In the genomic region with DNA sequence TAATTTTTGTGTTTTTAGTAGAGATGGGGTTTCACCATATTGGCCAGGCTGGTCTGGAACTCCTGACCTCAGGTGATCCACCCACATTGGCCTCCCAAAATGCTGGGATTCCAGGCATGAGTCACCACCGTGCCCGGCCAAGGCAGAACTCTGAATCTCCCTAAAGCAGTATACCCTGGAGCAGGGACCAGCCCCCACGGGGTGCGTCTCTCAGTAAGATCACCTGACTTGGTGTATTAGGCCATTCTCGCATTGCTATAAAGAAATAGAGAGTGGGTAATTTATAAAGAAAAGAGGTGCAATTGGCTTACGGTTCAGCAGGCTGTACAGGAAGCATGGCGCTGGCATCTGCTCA, we compare ENCODE assay signal across 21 cellular contexts.
"Had no signal": no experiment of that assay in that cellular context is flagged by ENCODE, and none has a peak within 500 bp of the region (broad histone marks: within the 10 kb centered on the region; RNA-seq: fewer than 3 reads in every experiment).

No MANE protein-coding gene starts in this region.

- DNase-seq: IMR-90, Karpas-422, KG1, MM.1S, NCI-H1092 treated with DMSO at 0.1 percent for 48 hours, NCI-H1436, NCI-H187, NCI-H2029, NCI-H2081 treated with DMSO at 0.1 percent for 48 hours, NCI-H2171, NCI-H226, NCI-H446, NCI-H510A, NCI-H524 treated with DMSO at 0.1 percent for 48 hours, NCI-H69, NCI-H774, SHP77 treated with DMSO at 0.1 percent for 48 hours, SJCRH30 had no signal

- ATAC-seq: HepG2, Panc1, Right ventricle myocardium inferior had no signal
